ENCODE assay signal across 20 cellular contexts in the genomic region with DNA sequence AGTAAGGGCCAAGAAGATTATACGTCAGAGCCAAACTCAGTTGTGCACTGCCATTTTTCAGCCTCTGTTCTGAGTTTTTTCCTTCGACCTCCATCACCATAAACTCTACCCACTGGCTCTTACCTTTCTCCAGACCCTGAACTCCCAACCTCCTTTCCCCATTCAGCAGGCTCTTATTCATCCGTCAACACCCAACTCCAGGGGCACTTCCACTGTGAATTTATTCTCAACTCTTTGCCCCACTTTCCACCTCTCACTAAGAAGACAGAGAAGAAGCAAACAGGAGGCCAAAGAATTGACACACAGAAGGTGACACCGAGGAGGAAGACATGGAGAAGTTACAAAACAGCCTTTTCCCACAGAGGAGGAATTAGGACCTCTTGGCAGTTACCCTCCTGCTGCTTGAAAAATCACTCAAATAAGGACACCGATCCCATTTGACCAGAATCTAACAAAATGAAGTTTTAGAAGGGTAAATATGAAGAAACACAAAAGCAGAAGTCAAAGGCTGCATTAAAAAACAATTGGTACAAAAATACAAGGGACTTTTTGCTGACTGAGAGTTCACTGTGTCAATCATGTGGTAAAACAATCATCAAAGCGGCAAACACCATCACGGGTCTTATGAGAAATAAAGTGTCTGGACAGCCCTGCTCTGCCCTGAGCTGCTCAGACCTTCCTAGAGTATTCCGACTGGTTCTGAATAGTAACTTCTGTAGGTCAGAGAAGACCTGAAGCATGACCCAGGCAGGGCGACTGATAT.
DNase-seq lines count a peak whose midpoint lies in the region; ATAC-seq and TF ChIP-seq lines count a peak whose summit lies in the region.
"Had no signal": no experiment of that assay in that cellular context is flagged by ENCODE, and none has a peak within 500 bp of the region (broad histone marks: within the 10 kb centered on the region; RNA-seq: fewer than 3 reads in every experiment).

No MANE protein-coding gene starts in this region.

- no peaks in the 10 kb centered on the region for H3K27me3 Mint-ChIP-seq in neural progenitor cell (ENCODE audit: insufficient read depth, low read depth)
- H3K27me3 Mint-ChIP-seq: activated CD4-positive, alpha-beta T cell treated with anti-CD3 and anti-CD28 coated beads for 36 hours had no signal

- H3K9me3 Mint-ChIP-seq in neural progenitor cell: no peaks in the 10 kb centered on the region
- H3K9me3 Mint-ChIP-seq: CD8-positive, alpha-beta T cell had no signal

- no peak overlapping the region for H3K4me2 ChIP-seq in neural progenitor cell
- H3K4me2 ChIP-seq: KMS-11 had no signal

- H3K27ac Mint-ChIP-seq in neural progenitor cell: peak overlapping the region; percentile 28
- H3K27ac Mint-ChIP-seq: activated CD4-positive, alpha-beta T cell treated with anti-CD3 and anti-CD28 coated beads for 36 hours; CD8-positive, alpha-beta T cell had no signal

- ATAC-seq in GM18511 (IDR thresholded peaks at IDR 0.05; ENCODE audit: unreplicated experiment): peak; percentile 66
- ATAC-seq in HG02610 (IDR thresholded peaks at IDR 0.05; ENCODE audit: unreplicated experiment): peak; percentile 82
- no peak for ATAC-seq in HG03039 (IDR thresholded peaks at IDR 0.05; ENCODE audit: unreplicated experiment)
- ATAC-seq: activated CD4-positive, alpha-beta T cell treated with anti-CD3 and anti-CD28 coated beads for 36 hours; CD8-positive, alpha-beta T cell; left lung; psoas muscle; stimulated activated naive CD8-positive, alpha-beta T cell treated with anti-CD3 and anti-CD28 coated beads, Interleukin-15, Interleukin-2, amounts not matched to agents 100 U/mL and 50 U/mL, for 24 hours had no signal

- H4K20me1 ChIP-seq in neural progenitor cell (ENCODE audit: low read depth): peaks cover 7% of the 10 kb centered on the region

- peaks cover 15% of the 10 kb centered on the region for H3K36me3 Mint-ChIP-seq in neural progenitor cell
- H3K36me3 Mint-ChIP-seq: CD8-positive, alpha-beta T cell had no signal

- H3K4me3 Mint-ChIP-seq in neural progenitor cell: peak overlapping the region; percentile 24
- H3K4me3 Mint-ChIP-seq: activated CD4-positive, alpha-beta T cell treated with anti-CD3 and anti-CD28 coated beads for 36 hours; CD8-positive, alpha-beta T cell had no signal

- H3F3A ChIP-seq in neural progenitor cell (ENCODE audit: low read depth): peaks cover 40% of the 10 kb centered on the region

- H3K4me1 ChIP-seq in neural progenitor cell: peaks cover 44% of the 10 kb centered on the region
- H3K4me1 ChIP-seq: left lung, psoas muscle, transverse colon had no signal

- no peak for TF ChIP-seq CTCF in neural progenitor cell (IDR thresholded peaks at IDR 0.05)
- TF ChIP-seq CTCF in brain microvascular endothelial cell (IDR thresholded peaks at IDR 0.05; ENCODE audit: low read depth, low read length, missing control alignments): no peak

- H3K4me1 Mint-ChIP-seq in neural progenitor cell: peaks cover 69% of the 10 kb centered on the region
- H3K4me1 Mint-ChIP-seq: activated CD4-positive, alpha-beta T cell treated with anti-CD3 and anti-CD28 coated beads for 36 hours had no signal

- in situ Hi-C loops in brain microvascular endothelial cell (cut with HindIII; ENCODE audit: low pct_ligation_motif_present, low sequenced_read_pairs): no loop called here

- DNase-seq in neural progenitor cell (ENCODE audit: low spot score) (no peak), brain microvascular endothelial cell (no peak), DMS79 treated with DMSO at 0.1 percent for 48 hours (lab: John Stamatoyannopoulos, UW) (no peak)
- DNase-seq: activated CD4-positive, alpha-beta T cell treated with anti-CD3 and anti-CD28 coated beads for 36 hours; activated naive CD4-positive, alpha-beta T cell treated with anti-CD3 and anti-CD28 coated beads, Interleukin-2, amount 50 U/mL, for 16 hours; CD8-positive, alpha-beta T cell; DMS53; HCEC 1CT; left lung; NCI-H1694; psoas muscle; stimulated activated CD4-positive, alpha-beta T cell treated with anti-CD3 and anti-CD28 coated beads, Interleukin-2, amount 100 ng/mL, for 48 hours; stimulated activated naive CD8-positive, alpha-beta T cell treated with anti-CD3 and anti-CD28 coated beads, Interleukin-15, Interleukin-2, amounts not matched to agents 100 U/mL and 50 U/mL, for 24 hours; transverse colon had no signal

- no peaks in the 10 kb centered on the region for H3K9me3 ChIP-seq in neural progenitor cell (ENCODE audit: low read depth)
- H3K9me3 ChIP-seq: left lung, psoas muscle, transverse colon had no signal

- no peaks in the 10 kb centered on the region for H3K27me3 ChIP-seq in neural progenitor cell
- H3K27me3 ChIP-seq in brain microvascular endothelial cell (replicated peaks): no peaks in the 10 kb centered on the region
- H3K27me3 ChIP-seq: left lung, transverse colon had no signal

- H2AFZ ChIP-seq in neural progenitor cell (replicated peaks): no peak overlapping the region

- no peaks in the 10 kb centered on the region for H3K79me2 ChIP-seq in neural progenitor cell (ENCODE audit: low read depth)

- H3K36me3 ChIP-seq in neural progenitor cell (no peaks in the 10 kb centered on the region), brain microvascular endothelial cell (replicated peaks) (no peaks in the 10 kb centered on the region)
- H3K36me3 ChIP-seq: left lung, transverse colon had no signal

- H3K4me3 ChIP-seq in neural progenitor cell: no peak overlapping the region
- H3K4me3 ChIP-seq in brain microvascular endothelial cell (ENCODE audit: low read depth, low read length): no peak overlapping the region
- H3K4me3 ChIP-seq: left lung, psoas muscle, skin epidermis, transverse colon had no signal

- H3K9ac ChIP-seq in neural progenitor cell: no peak overlapping the region
- H3K9ac ChIP-seq: KMS-11 had no signal

- H3K27ac ChIP-seq in cingulate gyrus (ENCODE audit: low read depth, low read length) (peak overlapping the region; percentile 75), neural progenitor cell (no peak overlapping the region), brain microvascular endothelial cell (no peak overlapping the region)
- H3K27ac ChIP-seq: KMS-11, left lung, psoas muscle, skin epidermis, transverse colon had no signal
